Comparison of ENCODE assay signal across 1 cellular context in genomic region chr1:9549955-9550546, GRCh38.
A peak's percentile ranks its signal among the peaks of the same experiment; 100 is the strongest.
TF ChIP-seq lines count a peak whose summit lies in the region.

No MANE protein-coding gene starts in this region.

TF ChIP-seq in HepG2, 621 proteins besides CTCF, POLR2A, EP300 and RAD21 (continued from another document and continues in another):
- TF ChIP-seq ZNF691 (CRISPR knock-in tag; IDR thresholded peaks at IDR 0.05; ENCODE audit: borderline replicate concordance, low read depth) (no peak; the same call in 1 of the 2 replicates), HNF1A (IDR thresholded peaks at IDR 0.05; ENCODE audit: low read depth) (peak; percentile 72), HNF1A (CRISPR knock-in tag; IDR thresholded peaks at IDR 0.05; ENCODE audit: borderline replicate concordance) (peak; percentile 80; the same call in 1 of the 2 replicates), PHB2 (IDR thresholded peaks at IDR 0.05; ENCODE audit: partially characterized antibody) (no peak), KDM5B (CRISPR knock-in tag; IDR thresholded peaks at IDR 0.05; ENCODE audit: borderline replicate concordance) (no peak), MEIS1 (CRISPR knock-in tag; IDR thresholded peaks at IDR 0.05; ENCODE audit: borderline replicate concordance) (peak; percentile 99), HCFC1 (IDR thresholded peaks at IDR 0.05; ENCODE audit: low read depth, low read length) (no peak), FOSL2 (CRISPR knock-in tag; IDR thresholded peaks at IDR 0.05) (peak; percentile 84), ZKSCAN1 (IDR thresholded peaks at IDR 0.05; ENCODE audit: low read length) (no peak), ZIK1 (CRISPR knock-in tag; IDR thresholded peaks at IDR 0.05; ENCODE audit: borderline replicate concordance, low read depth) (no peak), RCOR2 (CRISPR knock-in tag; IDR thresholded peaks at IDR 0.05) (peak; percentile 97), ONECUT2 (CRISPR knock-in tag; IDR thresholded peaks at IDR 0.05) (peak; percentile 58; the same call in 1 of the 2 replicates), NR2F2 (IDR thresholded peaks at IDR 0.05; ENCODE audit: borderline replicate concordance, low read depth) (peak; percentile 97), FOXA1 (IDR thresholded peaks at IDR 0.05) (peak; percentile 76; the same call in 1 of the 2 replicates), FOXA1 (CRISPR knock-in tag; IDR thresholded peaks at IDR 0.05) (peak; percentile 97), KMT2A (CRISPR knock-in tag; IDR thresholded peaks at IDR 0.05) (peak; percentile 35; the same call in 1 of the 2 replicates), SALL2 (CRISPR knock-in tag; IDR thresholded peaks at IDR 0.05) (0 out of 2 replicates have a peak, but pooled peaks have one; percentile 20), ZNF343 (CRISPR knock-in tag; IDR thresholded peaks at IDR 0.05) (0 out of 2 replicates have a peak, but pooled peaks have one; percentile 35), TRAFD1 (CRISPR knock-in tag; IDR thresholded peaks at IDR 0.05; ENCODE audit: borderline replicate concordance) (no peak), REST (IDR thresholded peaks at IDR 0.05; ENCODE audit: borderline replicate concordance in 1 of 2, low read depth in 1 of 2, low read length in 2 of 2) (peak in 1 of 2 experiments; percentile 42; a peak in 1 of 4 replicates), ZBTB1 (CRISPR knock-in tag; IDR thresholded peaks at IDR 0.05; ENCODE audit: borderline replicate concordance) (no peak), ZNF543 (CRISPR knock-in tag; IDR thresholded peaks at IDR 0.05) (peak; percentile 54; the same call in 1 of the 2 replicates), HINFP (CRISPR knock-in tag; IDR thresholded peaks at IDR 0.05; ENCODE audit: low read depth) (no peak), ZNF451 (CRISPR knock-in tag; IDR thresholded peaks at IDR 0.05) (no peak), SRY (CRISPR knock-in tag; IDR thresholded peaks at IDR 0.05) (no peak), FOXP1 (IDR thresholded peaks at IDR 0.05) (peak; percentile 55; the same call in 1 of the 2 replicates), FOXP1 (CRISPR knock-in tag; IDR thresholded peaks at IDR 0.05) (peak; percentile 93), ZNF337 (CRISPR knock-in tag; IDR thresholded peaks at IDR 0.05; ENCODE audit: borderline replicate concordance, low read depth) (no peak), RELA (CRISPR knock-in tag; IDR thresholded peaks at IDR 0.05) (no peak), BRF2 (CRISPR knock-in tag; IDR thresholded peaks at IDR 0.05) (peak; percentile 44; the same call in 1 of the 2 replicates), HNRNPH1 (optimal IDR thresholded peaks at IDR 0.05; ENCODE audit: low read depth, low read length) (no peak), ZNF224 (CRISPR knock-in tag; IDR thresholded peaks at IDR 0.05) (no peak), NR1H2 (CRISPR knock-in tag; IDR thresholded peaks at IDR 0.05; ENCODE audit: borderline replicate concordance, low read depth) (no peak), CERS6 (CRISPR knock-in tag; IDR thresholded peaks at IDR 0.05) (no peak), MYNN (CRISPR knock-in tag; IDR thresholded peaks at IDR 0.05; ENCODE audit: low read depth) (no peak), NFKBIZ (CRISPR knock-in tag; IDR thresholded peaks at IDR 0.05) (peak; percentile 84), ZNF225 (CRISPR knock-in tag; IDR thresholded peaks at IDR 0.05) (no peak), ZNF660 (CRISPR knock-in tag; IDR thresholded peaks at IDR 0.05; ENCODE audit: borderline replicate concordance, low read depth) (no peak), ZNF740 (CRISPR knock-in tag; IDR thresholded peaks at IDR 0.05) (no peak), HOXA7 (CRISPR knock-in tag; IDR thresholded peaks at IDR 0.05) (no peak), ZNF549 (CRISPR knock-in tag; IDR thresholded peaks at IDR 0.05) (no peak), ZNF792 (CRISPR knock-in tag; IDR thresholded peaks at IDR 0.05) (peak; percentile 69), ZSCAN9 (CRISPR knock-in tag; IDR thresholded peaks at IDR 0.05; ENCODE audit: borderline replicate concordance) (peak; percentile 24; the same call in 1 of the 2 replicates), ZFX (CRISPR knock-in tag; IDR thresholded peaks at IDR 0.05; ENCODE audit: low read depth) (no peak), KDM5A (IDR thresholded peaks at IDR 0.05; ENCODE audit: borderline replicate concordance, low read length) (no peak; the same call in 1 of the 2 replicates), PCBP1 (IDR thresholded peaks at IDR 0.05; ENCODE audit: borderline replicate concordance, low read depth, low read length) (no peak), DMAP1 (CRISPR knock-in tag; IDR thresholded peaks at IDR 0.05) (peak; percentile 59), ZNF124 (CRISPR knock-in tag; IDR thresholded peaks at IDR 0.05) (0 out of 2 replicates have a peak, but pooled peaks have one; percentile 48), ASH2L (IDR thresholded peaks at IDR 0.05; ENCODE audit: insufficient read length, low read depth, low read length) (peak; percentile 81), NFE2L1 (CRISPR knock-in tag; IDR thresholded peaks at IDR 0.05; ENCODE audit: borderline replicate concordance) (no peak), IRX3 (CRISPR knock-in tag; IDR thresholded peaks at IDR 0.05; ENCODE audit: borderline replicate concordance, low read depth) (no peak), ELF4 (CRISPR knock-in tag; IDR thresholded peaks at IDR 0.05; ENCODE audit: borderline replicate concordance) (no peak), CENPX (CRISPR knock-in tag; IDR thresholded peaks at IDR 0.05) (no peak), KDM4B (CRISPR knock-in tag; IDR thresholded peaks at IDR 0.05) (no peak; the same call in 1 of the 2 replicates), ZNF24 (IDR thresholded peaks at IDR 0.05) (no peak), ZBTB37 (CRISPR knock-in tag; IDR thresholded peaks at IDR 0.05) (0 out of 2 replicates have a peak, but pooled peaks have one; percentile 36)
